ENCODE assay signal across 10 cellular contexts in genomic region chr2:207135340-207135739, GRCh38. TPM values are rescaled to one million over a fixed set of nuclear protein-coding genes. Genes with fewer than 3 reads are reported as not detected.
DNase-seq lines count a peak whose midpoint lies in the region; ATAC-seq and TF ChIP-seq lines count a peak whose summit lies in the region.
"Had no signal": no experiment of that assay in that cellular context is flagged by ENCODE, and none has a peak within 500 bp of the region (broad histone marks: within the 10 kb centered on the region; RNA-seq: fewer than 3 reads in every experiment).

No MANE protein-coding gene starts in this region.

- H4K20me1 ChIP-seq in SK-N-SH (ENCODE audit: insufficient read depth): peaks cover 100% of the 10 kb centered on the region

- H3K4me1 Mint-ChIP-seq in CD8-positive, alpha-beta T cell (ENCODE audit: low read depth): peaks cover 68% of the 10 kb centered on the region

- CTCF ChIA-PET in CD8-positive, alpha-beta T cell (lab: Charles Lee): interaction anchor here (0.7 to 1.1 kb wide), 3 partner anchors 10 to 85 kb away, joined by 3 to 4 read pairs (median 3); no protein-coding TSS in a partner anchor
- CTCF ChIA-PET in SK-N-SH (lab: Yijun Ruan, JAX): interaction anchor here (0.6 to 1.8 kb wide), 2 partner anchors 14 to 208 kb away, joined by 3 to 4 read pairs; no protein-coding TSS in a partner anchor

- no peaks in the 10 kb centered on the region for H3K9me2 ChIP-seq in SK-N-SH

- intact Hi-C loops in CD8-positive, alpha-beta T cell (cut with DNase I, micrococcal nuclease): no loop called here

- DNase-seq in CD8-positive, alpha-beta T cell: no peak
- no peak for DNase-seq in SK-N-SH
- peak; percentile 20 for DNase-seq in epithelial cell of prostate (ENCODE audit: low read depth, low spot score)
- no peak for DNase-seq in stimulated activated CD4-positive, alpha-beta T cell treated with anti-CD3 and anti-CD28 coated beads, Interleukin-15, amount 100 ng/mL, for 24 hours
- DNase-seq in stimulated activated CD4-positive, alpha-beta T cell treated with anti-CD3 and anti-CD28 coated beads, Interleukin-4, amount 100 ng/mL, for 24 hours: no peak
- DNase-seq: activated gamma-delta T cell, NCI-H146 had no signal

- no peak for TF ChIP-seq EP300 in SK-N-SH (IDR thresholded peaks at IDR 0.05; ENCODE audit: borderline replicate concordance in 1 of 2, low read depth in 1 of 2, low read length in 1 of 2)

- TF ChIP-seq CTCF in CD8-positive, alpha-beta T cell (IDR thresholded peaks at IDR 0.05): no peak
- TF ChIP-seq CTCF in SK-N-SH (IDR thresholded peaks at IDR 0.05): no peak

- TF ChIP-seq RAD21 in SK-N-SH (IDR thresholded peaks at IDR 0.05; ENCODE audit: low read length): no peak

- H3K27ac Mint-ChIP-seq in CD8-positive, alpha-beta T cell: peak overlapping the region; percentile 76

- H3K9ac ChIP-seq in SK-N-SH: no peak overlapping the region
- no peak overlapping the region for H3K9ac ChIP-seq in rectal smooth muscle tissue (ENCODE audit: low read length)

- peaks cover 16% of the 10 kb centered on the region for H3K36me3 Mint-ChIP-seq in CD8-positive, alpha-beta T cell

- no peaks in the 10 kb centered on the region for H3K36me3 ChIP-seq in CD8-positive, alpha-beta T cell (ENCODE audit: insufficient read depth, low read length)
- peaks cover 9 to 26% of the 10 kb centered on the region in 2 experiments for H3K36me3 ChIP-seq in SK-N-SH (replicated peaks in 1 of 2; ENCODE audit: control insufficient read depth in 1 of 2, insufficient read depth in 2 of 2, low read length in 1 of 2)
- H3K36me3 ChIP-seq in rectal smooth muscle tissue (ENCODE audit: control insufficient read depth, insufficient read depth, low read length): no peaks in the 10 kb centered on the region

- no peaks in the 10 kb centered on the region for H3K9me3 ChIP-seq in CD8-positive, alpha-beta T cell (ENCODE audit: low read length)
- H3K9me3 ChIP-seq in SK-N-SH: no peaks in the 10 kb centered on the region

- no peak overlapping the region for H3K4me2 ChIP-seq in SK-N-SH

- 79% methylated on average over 1 of the region's 1 CpG for WGBS in SK-N-SH (ENCODE audit: low lambda C conversion rate)

- no peaks in the 10 kb centered on the region for H3K9me3 Mint-ChIP-seq in CD8-positive, alpha-beta T cell

- H3F3A ChIP-seq in SK-N-SH (replicated peaks; ENCODE audit: insufficient read depth): peaks cover 23% of the 10 kb centered on the region

- H3K27me3 Mint-ChIP-seq in CD8-positive, alpha-beta T cell (ENCODE audit: low read depth): no peaks in the 10 kb centered on the region

- no peak overlapping the region for H3K27ac ChIP-seq in CD8-positive, alpha-beta T cell (ENCODE audit: low read depth, low read length)
- H3K27ac ChIP-seq in SK-N-SH (ENCODE audit: low read depth in 2 of 2, low read length in 1 of 2) (peak overlapping the region; percentile 9 to 49; a peak in 3 of 4 replicates), epithelial cell of prostate (peak overlapping the region; percentile 70), rectal smooth muscle tissue (ENCODE audit: low read depth, low read length) (peak overlapping the region; percentile 51)

- POLR2A ChIA-PET in CD8-positive, alpha-beta T cell (lab: Charles Lee): interaction anchor here (1.3 to 5.1 kb wide), 2 partner anchors 8 to 30 kb away, joined by 4 to 15 read pairs; partner anchors contain the start of gene KLF7
- POLR2A ChIA-PET in SK-N-SH (lab: Yijun Ruan, JAX): interaction anchor here (0.7 to 1.0 kb wide), 3 partner anchors 12 to 61 kb away, joined by 3 to 4 read pairs (median 3); no protein-coding TSS in a partner anchor

- peak; percentile 80 for ATAC-seq in CD8-positive, alpha-beta T cell
- ATAC-seq in GM21737 (IDR thresholded peaks at IDR 0.05; ENCODE audit: unreplicated experiment) (no peak), HG03378 (IDR thresholded peaks at IDR 0.05; ENCODE audit: unreplicated experiment) (no peak)

- H3K79me2 ChIP-seq in SK-N-SH (ENCODE audit: insufficient read depth): peaks cover 100% of the 10 kb centered on the region

- peak overlapping the region; percentile 9 for H3K4me3 Mint-ChIP-seq in CD8-positive, alpha-beta T cell

- peaks cover 42% of the 10 kb centered on the region for H3K4me1 ChIP-seq in CD8-positive, alpha-beta T cell (ENCODE audit: insufficient read depth, low read length)
- H3K4me1 ChIP-seq in SK-N-SH (ENCODE audit: control insufficient read depth in 1 of 2, insufficient read depth in 2 of 2, low read depth in 1 of 2, low read length in 1 of 2) (peaks cover 39 to 62% of the 10 kb centered on the region in 2 experiments; a peak in 3 of 4 replicates), rectal smooth muscle tissue (ENCODE audit: control insufficient read depth, insufficient read depth, low read length) (peaks cover 43% of the 10 kb centered on the region)

- H2AFZ ChIP-seq in SK-N-SH (ENCODE audit: low read depth): no peak overlapping the region

- no peak overlapping the region for H3K4me3 ChIP-seq in CD8-positive, alpha-beta T cell (ENCODE audit: low read depth, low read length)
- H3K4me3 ChIP-seq in SK-N-SH (ENCODE audit: low read depth in 2 of 2, low read length in 1 of 2) (no peak overlapping the region), rectal smooth muscle tissue (ENCODE audit: low read length) (no peak overlapping the region)

- H3K27me3 ChIP-seq in CD8-positive, alpha-beta T cell (ENCODE audit: insufficient read depth, low read length): no peaks in the 10 kb centered on the region
- H3K27me3 ChIP-seq in SK-N-SH (ENCODE audit: insufficient read depth) (no peaks in the 10 kb centered on the region), rectal smooth muscle tissue (ENCODE audit: control insufficient read depth, insufficient read depth, low read length) (no peaks in the 10 kb centered on the region)

TF ChIP-seq in SK-N-SH, 30 proteins besides CTCF, POLR2A, EP300 and RAD21:
- TF ChIP-seq TEAD4 (IDR thresholded peaks at IDR 0.05; ENCODE audit: borderline replicate concordance, insufficient read depth) (no peak), SIN3A (IDR thresholded peaks at IDR 0.05; ENCODE audit: borderline replicate concordance, low read depth, low read length) (no peak), FOXJ3 (CRISPR knock-in tag; IDR thresholded peaks at IDR 0.05) (no peak), FOSL2 (IDR thresholded peaks at IDR 0.05; ENCODE audit: borderline replicate concordance, low read depth) (no peak), JUND (IDR thresholded peaks at IDR 0.05) (no peak), GABPA (IDR thresholded peaks at IDR 0.05; ENCODE audit: low read depth) (no peak), RFX5 (IDR thresholded peaks at IDR 0.05; ENCODE audit: low read length) (no peak), REST (IDR thresholded peaks at IDR 0.05; ENCODE audit: low read depth, low read length) (no peak), MXI1 (IDR thresholded peaks at IDR 0.05; ENCODE audit: low read depth, low read length) (no peak), SMC3 (IDR thresholded peaks at IDR 0.05; ENCODE audit: low read depth, low read length) (no peak), NFIC (IDR thresholded peaks at IDR 0.05; ENCODE audit: borderline replicate concordance) (no peak), RXRA (IDR thresholded peaks at IDR 0.05; ENCODE audit: borderline replicate concordance, low read depth) (no peak), TCF12 (IDR thresholded peaks at IDR 0.05) (no peak), NRF1 (IDR thresholded peaks at IDR 0.05; ENCODE audit: low read depth, low read length) (no peak), MAX (IDR thresholded peaks at IDR 0.05; ENCODE audit: low read depth) (no peak), GATA2 (CRISPR knock-in tag; IDR thresholded peaks at IDR 0.05) (no peak)

RNA-seq across cellular contexts. Expression of gene KLF7, which starts 30.4 kb away (rescaled TPM):
- total RNA-seq in CD8-positive, alpha-beta T cell: 10 to 100 TPM; 62.1 to 66.6 TPM
- polyA plus RNA-seq in SK-N-SH (2012; rRNA removed): 7.5 and 12.8 TPM in 2 replicates
- 4.9 and 5.2 TPM in 2 replicates for polyA plus RNA-seq in SK-N-SH (2012; cell fraction: cytosol; rRNA removed)
- 12.9 and 16.8 TPM in 2 replicates for polyA plus RNA-seq in SK-N-SH (2012; cell fraction: nucleus; rRNA removed)
